In genomic region chr1:99969260-99969728, GRCh38 we compare ENCODE assay signal across 8 cellular contexts. TPM values are rescaled to one million over a fixed set of nuclear protein-coding genes. Genes with fewer than 3 reads are reported as not detected.
DNase-seq lines count a peak whose midpoint lies in the region; ATAC-seq and TF ChIP-seq lines count a peak whose summit lies in the region.

No MANE protein-coding gene starts in this region.

- H2AFZ ChIP-seq in neuron (ENCODE audit: low read depth, low read length) = peak overlapping the region; percentile 83

- in situ Hi-C loops in Panc1 (cut with HindIII; ENCODE audit: low pct_unique_long_range_greater_than_20kb, low sequenced_read_pairs) = no loop called here

- TF ChIP-seq CTCF in Panc1 (IDR thresholded peaks at IDR 0.05) (no peak), epithelial cell of proximal tubule (conservative IDR thresholded peaks at IDR 0.05; ENCODE audit: low read depth, low read length) (no peak)

- no TSS peak for BruUV-seq in Panc1 (replicated peaks; lab: Mats Ljungman, UMichigan)

- H3K27me3 ChIP-seq in Panc1 (ENCODE audit: control insufficient read depth, insufficient read depth, low read length) (no peaks in the 10 kb centered on the region), neuron (ENCODE audit: insufficient read depth, low read length) (no peaks in the 10 kb centered on the region)

- intact Hi-C loops in Panc1 (cut with micrococcal nuclease; ENCODE audit: unreplicated experiment) = no loop called here

- ATAC-seq in HG02610 (IDR thresholded peaks at IDR 0.05; ENCODE audit: unreplicated experiment) = peak; percentile 3
- ATAC-seq in Panc1 = peak; percentile 20

- CTCF ChIA-PET in Panc1 (lab: Charles Lee) = no interaction called here

- POLR2A ChIA-PET in Panc1 (lab: Charles Lee) = no interaction called here

- H3K9me3 ChIP-seq in Panc1 (ENCODE audit: control insufficient read depth, insufficient read depth, low read depth, low read length) (no peaks in the 10 kb centered on the region), neuron (ENCODE audit: low read length) (no peaks in the 10 kb centered on the region)

- H3K4me1 ChIP-seq in Panc1 (ENCODE audit: control insufficient read depth, insufficient read depth, low read length) = no peaks in the 10 kb centered on the region
- peaks cover 6% of the 10 kb centered on the region for H3K4me1 ChIP-seq in neuron (ENCODE audit: insufficient read depth, low read length)

- peak overlapping the region; percentile 83 for H3K27ac ChIP-seq in Panc1 (ENCODE audit: low read length)

- DNase-seq in NCI-H82 (lab: John Stamatoyannopoulos, UW) (peak; percentile 67), NCI-H82 treated with DMSO at 0.1 percent for 48 hours (lab: John Stamatoyannopoulos, UW; ENCODE audit: unreplicated experiment) (no peak), Panc1 (ENCODE audit: low read depth, low spot score) (peak; percentile 1), epithelial cell of proximal tubule (ENCODE audit: low read depth) (no peak), putamen (ENCODE audit: low spot score) (no peak), NCI-H510A treated with DMSO at 0.1 percent for 48 hours (lab: John Stamatoyannopoulos, UW) (no peak)

- peaks cover 2% of the 10 kb centered on the region; the same call in 1 of the 2 replicates for H3K36me3 ChIP-seq in Panc1 (ENCODE audit: control insufficient read depth, insufficient read depth, low read length)
- H3K36me3 ChIP-seq in neuron (ENCODE audit: insufficient read depth, low read length) = no peaks in the 10 kb centered on the region

- H3K4me3 ChIP-seq in Panc1 (ENCODE audit: low read depth in 2 of 2, low read length in 2 of 2) (peak overlapping the region; percentile 77 to 78), epithelial cell of proximal tubule (ENCODE audit: low read depth, low read length) (peak overlapping the region; percentile 90), neuron (ENCODE audit: low read length) (peak overlapping the region; percentile 89)

RNA-seq across cellular contexts. Expression of gene SLC35A3, which starts 0.5 kb away (rescaled TPM):
- total RNA-seq in Panc1 (2021; ENCODE audit: unreplicated experiment) = 15.9 TPM
- polyA plus RNA-seq in Panc1 (2012; ENCODE audit: insufficient read length) = 4.2 TPM
- total RNA-seq in epithelial cell of proximal tubule = 12.9 and 14.8 TPM in 2 replicates

Comparison
In these comparisons a context has a peak if more than half of its experiments do, and no peak if none do; other contexts are left out.
1. DNase-seq: peak in NCI-H82 (single experiment) and Panc1 (single experiment); none in NCI-H82 treated with DMSO at 0.1 percent for 48 hours (single experiment), epithelial cell of proximal tubule (single experiment), putamen (single experiment) and NCI-H510A treated with DMSO at 0.1 percent for 48 hours (single experiment).
2. Peak in every context shown above with its lines, with median percentiles within 50 percentile points of each other: H3K4me3 ChIP-seq.